26 cellular contexts compared by ENCODE assay signal in genomic region chrX:115284877-115285276, GRCh38. TPM values are rescaled to one million over a fixed set of nuclear protein-coding genes. Genes with fewer than 3 reads are reported as not detected.
DNase-seq lines count a peak whose midpoint lies in the region; ATAC-seq, FAIRE-seq and TF ChIP-seq lines count a peak whose summit lies in the region.
"Had no signal": no experiment of that assay in that cellular context is flagged by ENCODE, and none has a peak within 500 bp of the region (broad histone marks: within the 10 kb centered on the region; RNA-seq: fewer than 3 reads in every experiment).

No MANE protein-coding gene starts in this region.

- H3K36me3 Mint-ChIP-seq in HFFc6 (ENCODE audit: low read depth), result no peaks in the 10 kb centered on the region
- H3K36me3 Mint-ChIP-seq: CD4-positive, CD25-positive, alpha-beta regulatory T cell had no signal

- POLR2A ChIA-PET in AG04450 (lab: Yijun Ruan, JAX), result no interaction called here

- no peak overlapping the region for H3K4me3 ChIP-seq in AG04450 (ENCODE audit: low read depth, low read length)
- no peak overlapping the region for H3K4me3 ChIP-seq in cardiac fibroblast (replicated peaks in 1 of 2; ENCODE audit: low read depth in 2 of 2, low read length in 2 of 2)
- H3K4me3 ChIP-seq: ascending aorta, gastrocnemius medialis had no signal

- no peaks in the 10 kb centered on the region for H3K9me3 ChIP-seq in AG04450 (ENCODE audit: control insufficient read depth, insufficient read depth, low read length)
- H3K9me3 ChIP-seq: ascending aorta, gastrocnemius medialis had no signal

- CTCF ChIA-PET in AG04450 (lab: Charles Lee), result interaction anchor here (0.6 to 2.2 kb wide), 12 partner anchors 9 to 406 kb away, joined by 3 to 16 read pairs (median 3); no protein-coding TSS in a partner anchor

- H3K4me3 Mint-ChIP-seq in HFFc6, result no peak overlapping the region
- H3K4me3 Mint-ChIP-seq: activated T-cell treated with anti-CD3 and anti-CD28 coated beads, Interleukin-2, amount 50 U/mL, for 72 hours; CD4-positive, CD25-positive, alpha-beta regulatory T cell had no signal

- no peak for ATAC-seq in GM19397 (IDR thresholded peaks at IDR 0.05; ENCODE audit: unreplicated experiment)
- ATAC-seq: activated T-cell treated with anti-CD3 and anti-CD28 coated beads, Interleukin-2, amount 50 U/mL, for 72 hours; gastrocnemius medialis; right cardiac atrium had no signal

- TF ChIP-seq CTCF in AG04450 (IDR thresholded peaks at IDR 0.05; ENCODE audit: low read depth, low read length) (0 out of 2 replicates have a peak, but pooled peaks have one; percentile 18), HFFc6 (IDR thresholded peaks at IDR 0.05) (peak; percentile 37; the same call in 1 of the 2 replicates), cardiac fibroblast (IDR thresholded peaks at IDR 0.05; ENCODE audit: low read depth, low read length) (no peak)

- no peak overlapping the region for H3K27ac Mint-ChIP-seq in HFFc6
- H3K27ac Mint-ChIP-seq: activated T-cell treated with anti-CD3 and anti-CD28 coated beads, Interleukin-2, amount 50 U/mL, for 72 hours; CD4-positive, CD25-positive, alpha-beta regulatory T cell had no signal

- no peaks in the 10 kb centered on the region; the same call in none of the 2 replicates for H3K27me3 Mint-ChIP-seq in HFFc6 (ENCODE audit: insufficient read depth)
- H3K27me3 Mint-ChIP-seq: CD4-positive, CD25-positive, alpha-beta regulatory T cell had no signal

- FAIRE-seq in H54 (lab: Jason Lieb, UNC), result no peak
- FAIRE-seq: colon, kidney had no signal

- DNase-seq in AG04450 (ENCODE audit: low read depth, low spot score) (no peak), HFFc6 (no peak), cardiac fibroblast (ENCODE audit: low read depth in 2 of 2) (peak; percentile 1 to 15), glomerular visceral epithelial cell (ENCODE audit: extremely low spot score) (peak; percentile 1), NCI-H2029 (lab: John Stamatoyannopoulos, UW) (no peak), H54 (ENCODE audit: insufficient read length, low spot score) (no peak), SHP77 (lab: John Stamatoyannopoulos, UW) (no peak)
- DNase-seq: activated CD4-positive, alpha-beta T cell treated with anti-CD3 and anti-CD28 coated beads for 1 hour; activated naive CD4-positive, alpha-beta T cell treated with anti-CD3 and anti-CD28 coated beads, Interleukin-2, amount 50 U/mL, for 16 hours; activated T-cell treated with anti-CD3 and anti-CD28 coated beads, Interleukin-2, amount 50 U/mL, for 72 hours; CD4-positive, CD25-positive, alpha-beta regulatory T cell; gastrocnemius medialis; kidney; NCI-H2029 treated with DMSO at 0.1 percent for 48 hours; NCI-H510A; occipital lobe; right cardiac atrium; stimulated activated CD8-positive, alpha-beta memory T cell treated with anti-CD3 and anti-CD28 coated beads, Interleukin-4, amount 100 ng/mL, for 48 hours had no signal

- H3K27ac ChIP-seq in AG04450 (ENCODE audit: low read depth, low read length), result no peak overlapping the region
- H3K27ac ChIP-seq: ascending aorta, gastrocnemius medialis had no signal

- no peaks in the 10 kb centered on the region for H3K27me3 ChIP-seq in AG04450 (ENCODE audit: control insufficient read depth, insufficient read depth, low read length)
- H3K27me3 ChIP-seq: ascending aorta had no signal

- no peaks in the 10 kb centered on the region for H3K4me1 Mint-ChIP-seq in HFFc6 (ENCODE audit: low read depth)
- H3K4me1 Mint-ChIP-seq: CD4-positive, CD25-positive, alpha-beta regulatory T cell had no signal

- TF ChIP-seq POLR2A in H54 (IDR thresholded peaks at IDR 0.05; ENCODE audit: low read depth, low read length), result no peak

- H3K9me3 Mint-ChIP-seq in HFFc6, result no peaks in the 10 kb centered on the region
- H3K9me3 Mint-ChIP-seq: activated T-cell treated with anti-CD3 and anti-CD28 coated beads, Interleukin-2, amount 50 U/mL, for 72 hours had no signal

RNA-seq across cellular contexts. Expression of gene LUZP4, which starts 4.6 kb away (rescaled TPM):
- polyA plus RNA-seq in AG04450 (2011; rRNA removed), result not detected in 2 replicates
- polyA minus RNA-seq in AG04450 (2011; rRNA and poly(A)+ RNA removed), result not detected in 2 replicates
- not detected for total RNA-seq in HFFc6 (2021; fragmentation: NEBNext Ultra II Directional; extraction: Animal tissue kit (Norgen Biotek cat#: 25700))
- total RNA-seq: A673; activated CD8-positive, alpha-beta memory T cell treated with anti-CD3 and anti-CD28 coated beads for 36 hours; activated T-cell treated with anti-CD3 and anti-CD28 coated beads, Interleukin-2, amount 50 U/mL, for 72 hours; ascending aorta; CD4-positive, CD25-positive, alpha-beta regulatory T cell; G401; gastrocnemius medialis; kidney; myocyte; occipital lobe; right cardiac atrium; urinary bladder had no signal
- polyA plus RNA-seq: CD4-positive, CD25-positive, alpha-beta regulatory T cell; right cardiac atrium; urinary bladder had no signal

RNA-seq across cellular contexts. Expression of gene LRCH2, which starts 51.0 kb away (rescaled TPM):
- 4.4 and 6.1 TPM in 2 replicates for polyA plus RNA-seq in AG04450 (2011; rRNA removed)
- 2.6 and 5.6 TPM in 2 replicates for polyA minus RNA-seq in AG04450 (2011; rRNA and poly(A)+ RNA removed)
- 1 to 10 TPM; 5.7 to 8.9 (median 7.0) TPM for total RNA-seq in HFFc6 (2021; fragmentation: NEBNext Ultra II Directional; extraction: Animal tissue kit (Norgen Biotek cat#: 25700))
- total RNA-seq: activated CD8-positive, alpha-beta memory T cell treated with anti-CD3 and anti-CD28 coated beads for 36 hours; activated T-cell treated with anti-CD3 and anti-CD28 coated beads, Interleukin-2, amount 50 U/mL, for 72 hours; CD4-positive, CD25-positive, alpha-beta regulatory T cell; myocyte had no signal
- polyA plus RNA-seq: CD4-positive, CD25-positive, alpha-beta regulatory T cell had no signal

Comparison
In these comparisons a context has a peak if more than half of its experiments do, and no peak if none do; other contexts are left out.
1. DNase-seq: peak in cardiac fibroblast (2 of 2) and glomerular visceral epithelial cell (single experiment); none in AG04450 (single experiment), HFFc6 (single experiment), NCI-H2029 (single experiment), H54 (single experiment) and SHP77 (0 of 2).